In genomic region chr17:5919104-5919503, GRCh38 we compare ENCODE assay signal across 18 cellular contexts.
"Had no signal": no experiment of that assay in that cellular context is flagged by ENCODE, and none has a peak within 500 bp of the region (broad histone marks: within the 10 kb centered on the region; RNA-seq: fewer than 3 reads in every experiment).

No MANE protein-coding gene starts in this region.

- H3K4me1 Mint-ChIP-seq: natural killer cell had no signal

- H3K4me3 Mint-ChIP-seq: activated CD4-positive, alpha-beta memory T cell treated with anti-CD3 and anti-CD28 coated beads for 36 hours; activated naive CD8-positive, alpha-beta T cell; activated T-helper 1 cell treated with anti-CD3 and anti-CD28 coated beads, Interleukin-12 subunit alpha, Interleukin-12 subunit beta, Interleukin-2, Interleukin-4 antibody, amounts not matched to agents 30 ng/mL and 10 ng/mL and 1 ng/mL, durations not matched to agents 14 hours and 24 hours and 36 hours; natural killer cell; stimulated activated naive CD8-positive, alpha-beta T cell treated with anti-CD3 and anti-CD28 coated beads, Interleukin-15, Interleukin-2, amounts not matched to agents 100 ng/mL and 50 ng/mL, for 24 hours; T-helper 2 cell treated with Interferon-gamma antibody and Interleukin-4, amounts not matched to agents 5 μg/mL and 100 μg/mL, for 36 hours had no signal

- H3K36me3 Mint-ChIP-seq: activated CD4-positive, alpha-beta memory T cell treated with anti-CD3 and anti-CD28 coated beads for 36 hours; activated naive CD8-positive, alpha-beta T cell; natural killer cell had no signal

- H3K4me1 ChIP-seq: lower lobe of right lung, transverse colon, uterus had no signal

- H3K4me3 ChIP-seq: lower lobe of right lung, transverse colon, uterus had no signal

- DNase-seq: activated CD4-positive, alpha-beta memory T cell treated with anti-CD3 and anti-CD28 coated beads for 36 hours; activated CD4-positive, alpha-beta T cell treated with anti-CD3 and anti-CD28 coated beads for 4 hours; activated T-cell treated with anti-CD3 and anti-CD28 coated beads for 4 hours; dermis blood vessel endothelial cell; foreskin fibroblast; hippocampal formation; lower lobe of right lung; natural killer cell; nucleus accumbens; stimulated activated CD4-positive, alpha-beta T cell treated with anti-CD3 and anti-CD28 coated beads, Interleukin-12 subunit alpha, Interleukin-12 subunit beta, amount 100 ng/mL, for 4 hours; stimulated activated CD4-positive, alpha-beta T cell treated with anti-CD3 and anti-CD28 coated beads, Interleukin-1b, Interleukin-23, amount 100 ng/mL, for 48 hours; transverse colon; uterus had no signal

- H3K27ac ChIP-seq: epithelial cell of prostate, lower lobe of right lung, transverse colon, uterus had no signal

- ATAC-seq: lower lobe of right lung, natural killer cell had no signal

- H3K27me3 ChIP-seq: transverse colon, uterus had no signal

- H3K27ac Mint-ChIP-seq: activated CD4-positive, alpha-beta memory T cell treated with anti-CD3 and anti-CD28 coated beads for 36 hours; activated naive CD8-positive, alpha-beta T cell; activated T-helper 1 cell treated with anti-CD3 and anti-CD28 coated beads, Interleukin-12 subunit alpha, Interleukin-12 subunit beta, Interleukin-2, Interleukin-4 antibody, amounts not matched to agents 30 ng/mL and 10 ng/mL and 1 ng/mL, durations not matched to agents 14 hours and 24 hours and 36 hours; natural killer cell; stimulated activated naive CD8-positive, alpha-beta T cell treated with anti-CD3 and anti-CD28 coated beads, Interleukin-15, Interleukin-2, amounts not matched to agents 100 ng/mL and 50 ng/mL, for 24 hours; T-helper 2 cell treated with Interferon-gamma antibody and Interleukin-4, amounts not matched to agents 5 μg/mL and 100 μg/mL, for 36 hours had no signal

- H3K9me3 Mint-ChIP-seq: activated CD4-positive, alpha-beta memory T cell treated with anti-CD3 and anti-CD28 coated beads for 36 hours; activated T-helper 1 cell treated with anti-CD3 and anti-CD28 coated beads, Interleukin-12 subunit alpha, Interleukin-12 subunit beta, Interleukin-2, Interleukin-4 antibody, amounts not matched to agents 30 ng/mL and 10 ng/mL and 1 ng/mL, durations not matched to agents 14 hours and 24 hours and 36 hours; natural killer cell; stimulated activated naive CD8-positive, alpha-beta T cell treated with anti-CD3 and anti-CD28 coated beads, Interleukin-15, Interleukin-2, amounts not matched to agents 100 ng/mL and 50 ng/mL, for 24 hours; T-helper 2 cell treated with Interferon-gamma antibody and Interleukin-4, amounts not matched to agents 5 μg/mL and 100 μg/mL, for 36 hours had no signal

- H3K9me3 ChIP-seq: lower lobe of right lung, transverse colon, uterus had no signal

- H3K36me3 ChIP-seq: lower lobe of right lung, transverse colon, uterus had no signal
